ENCODE assay signal across 9 cellular contexts in genomic region chr11:118152020-118152551, GRCh38. TPM values are rescaled to one million over a fixed set of nuclear protein-coding genes. Genes with fewer than 3 reads are reported as not detected.
DNase-seq lines count a peak whose midpoint lies in the region; ATAC-seq and TF ChIP-seq lines count a peak whose summit lies in the region.
"Had no signal": no experiment of that assay in that cellular context is flagged by ENCODE, and none has a peak within 500 bp of the region (broad histone marks: within the 10 kb centered on the region; RNA-seq: fewer than 3 reads in every experiment).

No MANE protein-coding gene starts in this region.

- CTCF ChIA-PET in RWPE1 (lab: Yijun Ruan, JAX) = interaction anchor here (0.8 kb wide), 1 partner anchor 19 kb away, joined by 4 read pairs; no protein-coding TSS in a partner anchor

- DNase-seq in DND-41 = no peak
- no peak for DNase-seq in RWPE1 (ENCODE audit: low spot score)
- DNase-seq in esophagus muscularis mucosa (ENCODE audit: extremely low spot score) = no peak
- DNase-seq in progenitor cell of endocrine pancreas (ENCODE audit: low spot score, unreplicated experiment) = no peak
- no peak for DNase-seq in stimulated activated CD4-positive, alpha-beta T cell treated with anti-CD3 and anti-CD28 coated beads, Interleukin-12 subunit alpha, Interleukin-12 subunit beta, amount 100 ng/mL, for 4 hours
- no peak for DNase-seq in GDM1 (lab: John Stamatoyannopoulos, UW)
- DNase-seq in NCI-H2081 (lab: John Stamatoyannopoulos, UW) = no peak
- DNase-seq: NCI-H1694 had no signal

- H3K9ac ChIP-seq in DND-41 (ENCODE audit: low read depth, low read length) = no peak overlapping the region

- TF ChIP-seq POLR2A in esophagus muscularis mucosa (IDR thresholded peaks at IDR 0.05; ENCODE audit: low read depth) = no peak

- H3K79me2 ChIP-seq in DND-41 (ENCODE audit: insufficient read depth, low read length) = no peaks in the 10 kb centered on the region

- intact Hi-C loops in esophagus muscularis mucosa (cut with DNase I) = no loop called here

- peaks cover 85% of the 10 kb centered on the region for H3K27me3 ChIP-seq in DND-41 (ENCODE audit: insufficient read depth, low read length, poor library complexity)
- H3K27me3 ChIP-seq in esophagus muscularis mucosa = peaks cover 0 to 53% (median 16%) of the 10 kb centered on the region in 4 donors

- no peak overlapping the region for H2AFZ ChIP-seq in DND-41 (ENCODE audit: low read depth, low read length)

- no peaks in the 10 kb centered on the region for H3K9me3 ChIP-seq in DND-41 (ENCODE audit: insufficient read depth, low read length, severe bottlenecking)
- H3K9me3 ChIP-seq in esophagus muscularis mucosa = no peaks in the 10 kb centered on the region

- H3K27ac ChIP-seq in DND-41 (ENCODE audit: low read length) (no peak overlapping the region), RWPE1 (peak overlapping the region; percentile 58), esophagus muscularis mucosa (replicated peaks in 1 of 4) (peak overlapping the region in 2 of 4 donors; percentile 11 to 26)

- peak overlapping the region; percentile 60 for H3K4me3 Mint-ChIP-seq in progenitor cell of endocrine pancreas (ENCODE audit: low read depth)

- POLR2A ChIA-PET in RWPE1 (lab: Yijun Ruan, JAX; ENCODE audit: low non-redundant PET) = interaction anchor here (0.5 kb wide), 1 partner anchor 43 kb away, joined by 4 read pairs; no protein-coding TSS in a partner anchor

- H3K36me3 ChIP-seq in DND-41 (ENCODE audit: insufficient read depth, low read length) (no peaks in the 10 kb centered on the region), esophagus muscularis mucosa (no peaks in the 10 kb centered on the region)

- H3K4me1 ChIP-seq in DND-41 (ENCODE audit: insufficient read depth, low read length) (peaks cover 10% of the 10 kb centered on the region), esophagus muscularis mucosa (peaks cover 14 to 42% (median 36%) of the 10 kb centered on the region in 4 donors)

- peaks cover 96% of the 10 kb centered on the region for H3K27me3 Mint-ChIP-seq in progenitor cell of endocrine pancreas

- H3K4me2 ChIP-seq in DND-41 (ENCODE audit: insufficient read depth, low read length) = peak overlapping the region; percentile 74

- H4K20me1 ChIP-seq in DND-41 (ENCODE audit: insufficient read depth, low read length) = peaks cover 12% of the 10 kb centered on the region; the same call in 1 of the 2 replicates

- no peak for TF ChIP-seq CTCF in DND-41 (IDR thresholded peaks at IDR 0.05; ENCODE audit: borderline replicate concordance, extremely low read depth, low read length, poor library complexity, severe bottlenecking)
- TF ChIP-seq CTCF in RWPE1 (conservative IDR thresholded peaks at IDR 0.05; ENCODE audit: low read depth) = no peak
- no peak for TF ChIP-seq CTCF in esophagus muscularis mucosa (IDR thresholded peaks at IDR 0.05)
- no peak for TF ChIP-seq CTCF in progenitor cell of endocrine pancreas (IDR thresholded peaks at IDR 0.05; ENCODE audit: unreplicated experiment)

- H3K9me3 Mint-ChIP-seq in progenitor cell of endocrine pancreas (ENCODE audit: low read depth) = no peaks in the 10 kb centered on the region

- no peak for ATAC-seq in DND-41 (ENCODE audit: insufficient read depth, low read depth)
- no peak for ATAC-seq in HG02938 (IDR thresholded peaks at IDR 0.05; ENCODE audit: unreplicated experiment)

- WGBS in esophagus muscularis mucosa = 29% methylated on average over 11 of the region's 16 CpGs

- H3K27ac Mint-ChIP-seq in progenitor cell of endocrine pancreas = no peak overlapping the region

- no peaks in the 10 kb centered on the region for H3K36me3 Mint-ChIP-seq in progenitor cell of endocrine pancreas (ENCODE audit: insufficient read depth)

- TF ChIP-seq EP300 in esophagus muscularis mucosa (IDR thresholded peaks at IDR 0.05) = no peak

- peaks cover 9% of the 10 kb centered on the region for H3K4me1 Mint-ChIP-seq in progenitor cell of endocrine pancreas (ENCODE audit: low read depth)

- H3K4me3 ChIP-seq in DND-41 (ENCODE audit: low read depth in 1 of 2, low read length in 2 of 2) (peak overlapping the region in 1 of 2 experiments; percentile 46; a peak in 1 of 4 replicates), esophagus muscularis mucosa (peak overlapping the region; percentile 55 to 71 (median 62))

RNA-seq across cellular contexts. Expression of gene SCN4B, which starts 0.5 kb away (rescaled TPM):
- total RNA-seq in esophagus muscularis mucosa (1 to 10 TPM; 3.7 to 8.4 (median 4.4) TPM), progenitor cell of endocrine pancreas (0.16 TPM in 1 of 2 replicates, not detected in the other)

RNA-seq across cellular contexts. Expression of gene SCN2B, which starts 24.4 kb away (rescaled TPM):
- total RNA-seq in esophagus muscularis mucosa = 1 to 10 TPM in 1 of 4 donors, under 1 TPM in 3; 0.42 to 1.2 (median 0.67) TPM
- total RNA-seq in progenitor cell of endocrine pancreas = 0.05 and 0.07 TPM in 2 replicates
